Comparison of ENCODE assay signal across 14 cellular contexts in the genomic region with DNA sequence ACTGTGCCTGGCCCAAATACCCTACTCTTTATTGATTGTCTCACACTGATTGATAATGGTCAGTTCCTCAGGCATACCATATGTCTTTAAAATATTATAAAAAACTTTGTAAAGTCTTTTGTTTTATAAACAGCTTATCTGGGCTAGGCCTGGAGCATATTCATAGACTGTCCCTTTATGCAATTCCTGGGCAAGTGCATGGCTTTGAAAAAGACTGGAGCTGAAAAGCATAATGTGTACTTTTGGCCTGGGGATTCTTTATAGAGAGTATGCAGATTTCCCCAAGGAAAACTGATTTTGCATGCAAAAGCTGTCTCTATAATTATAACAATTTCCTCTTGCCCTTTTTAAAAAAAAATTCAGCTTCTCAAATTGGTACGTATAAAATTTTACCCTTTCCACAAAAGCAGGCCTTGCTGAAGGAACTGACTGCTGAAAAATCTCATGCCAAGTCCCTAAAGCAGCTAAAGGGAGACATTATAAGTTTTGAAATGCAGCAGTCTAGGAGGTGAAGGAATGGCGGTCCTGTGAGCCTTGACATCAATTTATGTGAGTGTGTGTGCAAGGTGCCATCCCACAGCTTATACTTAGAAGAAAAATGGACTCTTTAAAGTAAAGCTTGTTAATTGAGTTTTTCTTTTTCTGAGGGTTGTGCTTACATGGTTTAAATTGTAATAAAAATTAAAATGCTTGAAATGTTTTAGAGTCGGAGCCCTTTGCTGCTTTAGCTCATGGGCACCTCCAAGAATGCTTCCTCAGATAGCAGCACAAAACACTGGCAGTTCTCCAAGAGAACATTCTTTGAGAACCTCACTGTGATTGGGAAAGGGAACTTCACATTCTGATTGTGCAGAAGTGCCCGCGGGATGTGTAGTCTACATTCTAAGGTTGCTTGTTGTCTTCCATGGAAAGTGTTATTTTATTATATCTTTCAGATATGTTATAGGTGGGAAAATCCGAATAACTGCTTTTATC. TPM values are rescaled to one million over a fixed set of nuclear protein-coding genes. Genes with fewer than 3 reads are reported as not detected.
A peak's percentile ranks its signal among the peaks of the same experiment; 100 is the strongest.
DNase-seq lines count a peak whose midpoint lies in the region; ATAC-seq and TF ChIP-seq lines count a peak whose summit lies in the region.
"Had no signal": no experiment of that assay in that cellular context is flagged by ENCODE, and none has a peak within 500 bp of the region (broad histone marks: within the 10 kb centered on the region; RNA-seq: fewer than 3 reads in every experiment).

No MANE protein-coding gene starts in this region.

- in situ Hi-C loops in ACHN (cut with HindIII; ENCODE audit: low pct_ligation_motif_present, low pct_unique_long_range_greater_than_20kb, low sequenced_read_pairs) (no loop called here), transverse colon (cut with MboI; ENCODE audit: low pct_ligation_motif_present in 1 of 4, low pct_unique_long_range_greater_than_20kb in 1 of 4, low sequenced_read_pairs in 3 of 4) (no loop called here)

- H3K9me3 ChIP-seq in left lung, result no peaks in the 10 kb centered on the region
- H3K9me3 ChIP-seq in transverse colon, result no peaks in the 10 kb centered on the region

- peak; percentile 27 for ATAC-seq in left lung
- no peak for ATAC-seq in HG03196 (IDR thresholded peaks at IDR 0.05; ENCODE audit: unreplicated experiment)
- ATAC-seq in HG02642 (IDR thresholded peaks at IDR 0.05; ENCODE audit: poor library complexity, unreplicated experiment), result no peak
- ATAC-seq: naive thymus-derived CD8-positive, alpha-beta T cell; PC-3 had no signal

- TF ChIP-seq CTCF in left lung (IDR thresholded peaks at IDR 0.05) (no peak), transverse colon (IDR thresholded peaks at IDR 0.05) (no peak)

- peak; percentile 45 for DNase-seq in ACHN
- peak; percentile 87 for DNase-seq in M059J (ENCODE audit: low read depth)
- DNase-seq in dermis blood vessel endothelial cell, result peak; percentile 20
- DNase-seq in left lung, result no peak
- no peak for DNase-seq in SKM-1 treated with dmso at 0.1 percent for 144 hours (lab: John Stamatoyannopoulos, UW; ENCODE audit: unreplicated experiment)
- DNase-seq in transverse colon, result no peak
- DNase-seq: activated CD4-positive, CD25-positive, alpha-beta regulatory T cell; activated effector memory CD4-positive, alpha-beta T cell treated with Interleukin-2 at 50 U/mL for 16 hours; AML-193; naive thymus-derived CD8-positive, alpha-beta T cell; PC-3 had no signal

- WGBS in transverse colon (ENCODE audit: low coverage in 1 of 2), 2 donors, result 66 to 68% methylated on average over 6 of the region's 6 CpGs

- intact Hi-C loops in left lung (cut with DNase I), result no loop called here
- intact Hi-C loops in transverse colon (cut with DNase I; ENCODE audit: low total_unique reads), result no loop called here

- H3K27me3 ChIP-seq in left lung (no peaks in the 10 kb centered on the region), transverse colon (no peaks in the 10 kb centered on the region)
- H3K27me3 ChIP-seq: dorsolateral prefrontal cortex had no signal

- no peak for TF ChIP-seq EP300 in transverse colon (IDR thresholded peaks at IDR 0.05; ENCODE audit: low read depth)

- no peak for TF ChIP-seq POLR2A in transverse colon (IDR thresholded peaks at IDR 0.05)

- H3K36me3 ChIP-seq in left lung (no peaks in the 10 kb centered on the region), transverse colon (no peaks in the 10 kb centered on the region)

- H3K27ac ChIP-seq in left lung (no peak overlapping the region), transverse colon (no peak overlapping the region)
- H3K27ac ChIP-seq: dorsolateral prefrontal cortex had no signal

- H3K4me1 ChIP-seq in left lung (no peaks in the 10 kb centered on the region), transverse colon (peaks cover 0 to 6% (median 0%) of the 10 kb centered on the region in 4 donors)

- H3K4me3 ChIP-seq in left lung, result no peak overlapping the region
- no peak overlapping the region for H3K4me3 ChIP-seq in transverse colon
- H3K4me3 ChIP-seq: dorsolateral prefrontal cortex had no signal

RNA-seq across cellular contexts. Expression of gene PLCB4, which starts 43.9 kb away (rescaled TPM):
- total RNA-seq in M059J (2014; rRNA removed; shearing (Covaris generic)), result 8.0 and 16.1 TPM in 2 replicates
- total RNA-seq in dermis blood vessel endothelial cell (9.9 and 13.8 TPM in 2 replicates), left lung (1 to 10 TPM; 6.2 to 8.1 TPM), transverse colon (10 to 100 TPM; 20.6 to 45.9 (median 34.2) TPM)
- total RNA-seq: naive thymus-derived CD8-positive, alpha-beta T cell had no signal

Comparison
In these comparisons a context has a peak if more than half of its experiments do, and no peak if none do; other contexts are left out.
1. DNase-seq: peak in ACHN (single experiment), M059J (single experiment) and dermis blood vessel endothelial cell (single experiment); none in left lung (0 of 2), SKM-1 treated with dmso at 0.1 percent for 144 hours (single experiment) and transverse colon (single experiment).